21 cellular contexts compared by ENCODE assay signal in genomic region chr13:19085258-19085657, GRCh38.
DNase-seq lines count a peak whose midpoint lies in the region; ATAC-seq and TF ChIP-seq lines count a peak whose summit lies in the region.
"Had no signal": no experiment of that assay in that cellular context is flagged by ENCODE, and none has a peak within 500 bp of the region (broad histone marks: within the 10 kb centered on the region; RNA-seq: fewer than 3 reads in every experiment).

No MANE protein-coding gene starts in this region.

- H3K56ac ChIP-seq in mesendoderm (ENCODE audit: low read length), result no peak overlapping the region

- no peaks in the 10 kb centered on the region for H3K4me1 Mint-ChIP-seq in activated naive CD4-positive, alpha-beta T cell treated with anti-CD3 and anti-CD28 coated beads for 36 hours (ENCODE audit: low read depth)
- H3K4me1 Mint-ChIP-seq: B cell; CD4-positive, CD25-positive, alpha-beta regulatory T cell; GM23338; H9 had no signal

- no peak overlapping the region for H3K4me2 ChIP-seq in trophoblast cell (ENCODE audit: low read length)
- H3K4me2 ChIP-seq in mesendoderm (ENCODE audit: low read length), result no peak overlapping the region
- H3K4me2 ChIP-seq: BLaER1, GM23338 had no signal

- CTCF ChIA-PET in activated naive CD4-positive, alpha-beta T cell treated with anti-CD3 and anti-CD28 coated beads for 36 hours (lab: Charles Lee), result no interaction called here

- no peaks in the 10 kb centered on the region for H3K36me3 ChIP-seq in gastroesophageal sphincter
- H3K36me3 ChIP-seq in lower lobe of right lung, result no peaks in the 10 kb centered on the region
- no peaks in the 10 kb centered on the region for H3K36me3 ChIP-seq in trophoblast cell (ENCODE audit: control insufficient read depth in 1 of 2, insufficient read depth in 2 of 2, low read length in 2 of 2)
- H3K36me3 ChIP-seq in mesendoderm (ENCODE audit: control insufficient read depth, insufficient read depth, low read length), result no peaks in the 10 kb centered on the region
- H3K36me3 ChIP-seq: BLaER1 had no signal

- H3K27ac Mint-ChIP-seq in activated naive CD4-positive, alpha-beta T cell treated with anti-CD3 and anti-CD28 coated beads for 36 hours, result no peak overlapping the region
- H3K27ac Mint-ChIP-seq: B cell; CD4-positive, CD25-positive, alpha-beta regulatory T cell; CD8-positive, alpha-beta T cell; GM23338; H9 had no signal

- H3K18ac ChIP-seq in trophoblast cell (ENCODE audit: low read length), result no peak overlapping the region
- H3K18ac ChIP-seq in mesendoderm (ENCODE audit: low read length), result no peak overlapping the region

- no peak for TF ChIP-seq EP300 in gastroesophageal sphincter (IDR thresholded peaks at IDR 0.05)

- no peak overlapping the region for H3K27ac ChIP-seq in gastroesophageal sphincter
- no peak overlapping the region for H3K27ac ChIP-seq in lower lobe of right lung
- H3K27ac ChIP-seq in trophoblast cell (ENCODE audit: low read depth, low read length), result no peak overlapping the region
- no peak overlapping the region for H3K27ac ChIP-seq in mesendoderm (ENCODE audit: low read depth, low read length)
- H3K27ac ChIP-seq: 22Rv1, BLaER1, C4-2B had no signal

- intact Hi-C loops in lower lobe of right lung (cut with DNase I), result no loop called here
- intact Hi-C loops in activated naive CD4-positive, alpha-beta T cell treated with anti-CD3 and anti-CD28 coated beads for 36 hours (cut with micrococcal nuclease), result no loop called here

- H2BK120ac ChIP-seq in trophoblast cell (ENCODE audit: insufficient read depth, low read length, poor library complexity) (no peak overlapping the region), mesendoderm (ENCODE audit: low read depth, low read length) (no peak overlapping the region)

- 0 to 30% methylated on average over 1 to 2 of the region's 3 CpGs for WGBS in gastroesophageal sphincter (ENCODE audit: low coverage in 1 of 2), 2 donors
- WGBS in trophoblast cell (ENCODE audit: extremely low coverage, insufficient coverage, insufficient read length), result no CpG with 5 or more reads among the region's 3 CpGs
- WGBS in mesendoderm (ENCODE audit: extremely low coverage, insufficient coverage, low lambda C conversion rate), result no CpG with 5 or more reads among the region's 3 CpGs

- no peaks in the 10 kb centered on the region for H3K27me3 Mint-ChIP-seq in activated naive CD4-positive, alpha-beta T cell treated with anti-CD3 and anti-CD28 coated beads for 36 hours (ENCODE audit: low read depth)
- H3K27me3 Mint-ChIP-seq: B cell; CD4-positive, CD25-positive, alpha-beta regulatory T cell had no signal

- H2AK5ac ChIP-seq in trophoblast cell (ENCODE audit: low read length) (no peak overlapping the region), mesendoderm (ENCODE audit: low read length) (no peak overlapping the region)

- H4K12ac ChIP-seq in trophoblast cell (ENCODE audit: low read depth, low read length), result no peak overlapping the region

- H3K27me3 ChIP-seq in gastroesophageal sphincter, result peaks cover 7% of the 10 kb centered on the region
- H3K27me3 ChIP-seq in lower lobe of right lung (ENCODE audit: low read depth), result no peaks in the 10 kb centered on the region
- no peaks in the 10 kb centered on the region for H3K27me3 ChIP-seq in trophoblast cell (ENCODE audit: insufficient read depth, low read length)
- no peaks in the 10 kb centered on the region for H3K27me3 ChIP-seq in mesendoderm (ENCODE audit: insufficient read depth, low read length, poor library complexity)
- H3K27me3 ChIP-seq: BLaER1 had no signal

- H3K9ac ChIP-seq in trophoblast cell (ENCODE audit: low read length) (no peak overlapping the region), mesendoderm (ENCODE audit: low read length) (no peak overlapping the region)
- H3K9ac ChIP-seq: BLaER1 had no signal

- no peak overlapping the region for H4K91ac ChIP-seq in trophoblast cell (ENCODE audit: low read depth, low read length)

- ATAC-seq in gastroesophageal sphincter (peak; percentile 13), lower lobe of right lung (peak in 1 of 2 donors; percentile 18)
- ATAC-seq: CD8-positive, alpha-beta T cell; GM12878; GM23338; HCT116 had no signal

- H3K4me3 Mint-ChIP-seq in activated naive CD4-positive, alpha-beta T cell treated with anti-CD3 and anti-CD28 coated beads for 36 hours, result no peak overlapping the region
- H3K4me3 Mint-ChIP-seq: B cell; CD4-positive, CD25-positive, alpha-beta regulatory T cell; CD8-positive, alpha-beta T cell; GM23338; H9 had no signal

- TF ChIP-seq CTCF in gastroesophageal sphincter (IDR thresholded peaks at IDR 0.05), result no peak
- no peak for TF ChIP-seq CTCF in lower lobe of right lung (IDR thresholded peaks at IDR 0.05)

- H3K9me3 ChIP-seq in gastroesophageal sphincter, result peaks cover 0 to 24% (median 0%) of the 10 kb centered on the region in 3 donors
- no peaks in the 10 kb centered on the region for H3K9me3 ChIP-seq in lower lobe of right lung
- peaks cover 46% of the 10 kb centered on the region for H3K9me3 ChIP-seq in trophoblast cell (ENCODE audit: insufficient read depth, low read depth, low read length)
- H3K9me3 ChIP-seq: BLaER1 had no signal

- H3K4me1 ChIP-seq in gastroesophageal sphincter (no peaks in the 10 kb centered on the region), lower lobe of right lung (no peaks in the 10 kb centered on the region), trophoblast cell (ENCODE audit: control insufficient read depth in 1 of 2, insufficient read depth in 2 of 2, low read length in 2 of 2) (no peaks in the 10 kb centered on the region), mesendoderm (ENCODE audit: control insufficient read depth, low read depth, low read length) (no peaks in the 10 kb centered on the region)
- H3K4me1 ChIP-seq: BLaER1 had no signal

- no peak overlapping the region for H2BK12ac ChIP-seq in trophoblast cell (ENCODE audit: low read length)

- no peak overlapping the region for H2BK15ac ChIP-seq in mesendoderm (replicated peaks; ENCODE audit: low read depth)

- H3K4ac ChIP-seq in trophoblast cell (ENCODE audit: low read depth, low read length) (no peak overlapping the region), mesendoderm (ENCODE audit: low read depth, low read length) (no peak overlapping the region)

- H3K79me2 ChIP-seq in trophoblast cell (ENCODE audit: control insufficient read depth, insufficient read depth, low read length, poor library complexity) (no peaks in the 10 kb centered on the region), mesendoderm (ENCODE audit: control insufficient read depth, insufficient read depth, low read length) (no peaks in the 10 kb centered on the region)

- H3K23ac ChIP-seq in trophoblast cell (ENCODE audit: low read length) (no peak overlapping the region), mesendoderm (ENCODE audit: low read length) (no peak overlapping the region)

- no peak overlapping the region for H2AFZ ChIP-seq in trophoblast cell (ENCODE audit: insufficient read depth, low read length, poor library complexity)
- H2AFZ ChIP-seq: GM23338 had no signal

- H3K4me3 ChIP-seq in gastroesophageal sphincter (no peak overlapping the region), lower lobe of right lung (no peak overlapping the region), trophoblast cell (ENCODE audit: low read depth, low read length) (peak overlapping the region; percentile 30), mesendoderm (ENCODE audit: low read length) (no peak overlapping the region)
- H3K4me3 ChIP-seq: BLaER1, GM12878, GM23338 had no signal

- H4K8ac ChIP-seq in trophoblast cell (ENCODE audit: low read depth, low read length) (no peak overlapping the region), mesendoderm (ENCODE audit: low read depth, low read length) (no peak overlapping the region)

- DNase-seq in lower lobe of right lung (peak; percentile 21), trophoblast cell (no peak), ureter (ENCODE audit: low spot score) (peak; percentile 22), mesendoderm (no peak), medulla oblongata (ENCODE audit: extremely low spot score) (no peak)
- DNase-seq in activated naive CD4-positive, alpha-beta T cell treated with anti-CD3 and anti-CD28 coated beads for 36 hours, result no peak
- DNase-seq: CD4-positive, CD25-positive, alpha-beta regulatory T cell; CD8-positive, alpha-beta T cell; DMS 273 treated with DMSO at 0.1 percent for 48 hours; DMS79; EL; GDM1; H9 had no signal

- H4K5ac ChIP-seq in mesendoderm (ENCODE audit: low read length), result no peak overlapping the region

- H3K14ac ChIP-seq in trophoblast cell (ENCODE audit: low read length), result no peak overlapping the region

- no peak for TF ChIP-seq POLR2A in gastroesophageal sphincter (IDR thresholded peaks at IDR 0.05)

- no peak overlapping the region for H2BK5ac ChIP-seq in trophoblast cell (ENCODE audit: low read depth, low read length, poor library complexity)
- no peak overlapping the region for H2BK5ac ChIP-seq in mesendoderm (ENCODE audit: low read length)

- no peaks in the 10 kb centered on the region for H3K36me3 Mint-ChIP-seq in activated naive CD4-positive, alpha-beta T cell treated with anti-CD3 and anti-CD28 coated beads for 36 hours (ENCODE audit: low read depth)
- H3K36me3 Mint-ChIP-seq: CD4-positive, CD25-positive, alpha-beta regulatory T cell; CD8-positive, alpha-beta T cell had no signal

- no peaks in the 10 kb centered on the region for H3K9me3 Mint-ChIP-seq in activated naive CD4-positive, alpha-beta T cell treated with anti-CD3 and anti-CD28 coated beads for 36 hours

- H3K79me1 ChIP-seq in trophoblast cell (ENCODE audit: low read length) (no peaks in the 10 kb centered on the region), mesendoderm (ENCODE audit: low read length) (no peaks in the 10 kb centered on the region)

Comparison
In these comparisons a context has a peak if more than half of its experiments do, and no peak if none do; other contexts are left out.
1. DNase-seq: peak in lower lobe of right lung (single experiment) and ureter (single experiment); none in trophoblast cell (0 of 2), mesendoderm (single experiment), medulla oblongata (single experiment) and activated naive CD4-positive, alpha-beta T cell treated with anti-CD3 and anti-CD28 coated beads for 36 hours (single experiment).